18 cellular contexts compared by ENCODE assay signal in genomic region chr17:51662204-51663056, GRCh38.
DNase-seq lines count a peak whose midpoint lies in the region; ATAC-seq, FAIRE-seq and TF ChIP-seq lines count a peak whose summit lies in the region.
"Had no signal": no experiment of that assay in that cellular context is flagged by ENCODE, and none has a peak within 500 bp of the region (broad histone marks: within the 10 kb centered on the region; RNA-seq: fewer than 3 reads in every experiment).

No MANE protein-coding gene starts in this region.

- 58 to 64% methylated on average over 2 of the region's 2 CpGs for WGBS in pancreas, 2 donors

- no peak overlapping the region for H3K4me3 ChIP-seq in Caco-2 (ENCODE audit: low read depth, low read length)
- no peak overlapping the region for H3K4me3 ChIP-seq in breast epithelium
- H3K4me3 ChIP-seq in pancreas = no peak overlapping the region
- H3K4me3 ChIP-seq: BLaER1, GM12878, HAP-1 had no signal

- BruUV-seq in Caco-2 (replicated peaks; lab: Mats Ljungman, UMichigan) = no TSS peak

- H3K27me3 ChIP-seq in Caco-2 (replicated peaks; ENCODE audit: control insufficient read depth, insufficient read depth, low read length) (0 out of 2 replicates have a peak, but pooled peaks cover 1% of the 10 kb centered on the region), breast epithelium (no peaks in the 10 kb centered on the region), pancreas (peaks cover 0 to 6% (median 2%) of the 10 kb centered on the region in 4 donors)
- H3K27me3 ChIP-seq: BLaER1 had no signal

- no peaks in the 10 kb centered on the region for H3K4me1 ChIP-seq in Caco-2
- H3K4me1 ChIP-seq in breast epithelium = no peaks in the 10 kb centered on the region
- no peaks in the 10 kb centered on the region for H3K4me1 ChIP-seq in pancreas
- H3K4me1 ChIP-seq: BLaER1, HAP-1 had no signal

- no peaks in the 10 kb centered on the region for H3K36me3 ChIP-seq in Caco-2 (ENCODE audit: control insufficient read depth, insufficient read depth, low read length)
- H3K36me3 ChIP-seq in breast epithelium = no peaks in the 10 kb centered on the region
- H3K36me3 ChIP-seq in pancreas = no peaks in the 10 kb centered on the region
- H3K36me3 ChIP-seq: BLaER1, HAP-1 had no signal

- H3K36me3 Mint-ChIP-seq in Caco-2 (ENCODE audit: insufficient read depth, unreplicated experiment) = no peaks in the 10 kb centered on the region
- H3K36me3 Mint-ChIP-seq: CD14-positive monocyte; CD4-positive, alpha-beta memory T cell had no signal

- no peak for ATAC-seq in pancreas
- ATAC-seq: GM12878 had no signal

- H3K27ac ChIP-seq in breast epithelium = no peak overlapping the region
- H3K27ac ChIP-seq in pancreas = no peak overlapping the region
- H3K27ac ChIP-seq: BLaER1, HL-60 had no signal

- H3K27ac Mint-ChIP-seq in Caco-2 (ENCODE audit: unreplicated experiment) = no peak overlapping the region
- H3K27ac Mint-ChIP-seq: CD14-positive monocyte; CD4-positive, alpha-beta memory T cell had no signal

- no peak for TF ChIP-seq CTCF in Caco-2 (IDR thresholded peaks at IDR 0.05; ENCODE audit: insufficient read depth in 1 of 2, low read depth in 1 of 2, low read length in 1 of 2, severe bottlenecking in 1 of 2, unreplicated experiment in 1 of 2)
- TF ChIP-seq CTCF in breast epithelium (IDR thresholded peaks at IDR 0.05) = no peak
- TF ChIP-seq CTCF in pancreas (IDR thresholded peaks at IDR 0.05) = no peak

- no peaks in the 10 kb centered on the region for H3K4me1 Mint-ChIP-seq in Caco-2 (ENCODE audit: low read depth, unreplicated experiment)
- H3K4me1 Mint-ChIP-seq: CD14-positive monocyte; CD4-positive, alpha-beta memory T cell had no signal

- peaks cover 10% of the 10 kb centered on the region for H3K27me3 Mint-ChIP-seq in Caco-2 (ENCODE audit: insufficient read depth, unreplicated experiment)

- H3K9me3 Mint-ChIP-seq in Caco-2 (ENCODE audit: unreplicated experiment) = no peaks in the 10 kb centered on the region
- H3K9me3 Mint-ChIP-seq: CD4-positive, alpha-beta memory T cell had no signal

- H3K4me3 Mint-ChIP-seq in Caco-2 (ENCODE audit: unreplicated experiment) = no peak overlapping the region
- H3K4me3 Mint-ChIP-seq: CD4-positive, alpha-beta memory T cell had no signal

- CTCF ChIA-PET in Caco-2 (lab: Charles Lee) = no interaction called here

- intact Hi-C loops in Caco-2 (cut with micrococcal nuclease; ENCODE audit: unreplicated experiment) (no loop called here), breast epithelium (cut with DNase I; ENCODE audit: low total_unique reads) (loop anchor here (10.0 kb wide), 1 partner anchor 1492 kb away; no protein-coding TSS in a partner anchor), pancreas (cut with DNase I) (no loop called here)

- no peak for TF ChIP-seq POLR2A in breast epithelium (IDR thresholded peaks at IDR 0.05)

- FAIRE-seq in pancreas (lab: Jason Lieb, UNC) = no peak
- FAIRE-seq: GM12878, GM19239 had no signal

- POLR2A ChIA-PET in Caco-2 (lab: Charles Lee) = no interaction called here

- DNase-seq in NCI-H510A treated with DMSO at 0.1 percent for 48 hours (lab: John Stamatoyannopoulos, UW) (peak; percentile 67), NCI-H510A (lab: John Stamatoyannopoulos, UW) (no peak), DMS53 (lab: John Stamatoyannopoulos, UW) (peak; percentile 50), NCI-H774 (lab: John Stamatoyannopoulos, UW) (peak; percentile 51), Caco-2 (no peak), breast epithelium (ENCODE audit: low spot score in 2 of 2) (no peak), pancreas (no peak)
- DNase-seq: 8988T; CD4-positive, alpha-beta memory T cell; DMS153; DND-41; EL had no signal

- no peaks in the 10 kb centered on the region for H3K9me3 ChIP-seq in Caco-2
- H3K9me3 ChIP-seq in breast epithelium = no peaks in the 10 kb centered on the region
- H3K9me3 ChIP-seq in pancreas = no peaks in the 10 kb centered on the region
- H3K9me3 ChIP-seq: BLaER1, HAP-1 had no signal

Comparison
In these comparisons a context has a peak if more than half of its experiments do, and no peak if none do; other contexts are left out.
1. DNase-seq: peak in NCI-H510A treated with DMSO at 0.1 percent for 48 hours (single experiment), DMS53 (single experiment) and NCI-H774 (single experiment); none in NCI-H510A (single experiment), Caco-2 (0 of 2), breast epithelium (0 of 2) and pancreas (0 of 6).